Comparison of ENCODE assay signal across 1 cellular context in the genomic region with DNA sequence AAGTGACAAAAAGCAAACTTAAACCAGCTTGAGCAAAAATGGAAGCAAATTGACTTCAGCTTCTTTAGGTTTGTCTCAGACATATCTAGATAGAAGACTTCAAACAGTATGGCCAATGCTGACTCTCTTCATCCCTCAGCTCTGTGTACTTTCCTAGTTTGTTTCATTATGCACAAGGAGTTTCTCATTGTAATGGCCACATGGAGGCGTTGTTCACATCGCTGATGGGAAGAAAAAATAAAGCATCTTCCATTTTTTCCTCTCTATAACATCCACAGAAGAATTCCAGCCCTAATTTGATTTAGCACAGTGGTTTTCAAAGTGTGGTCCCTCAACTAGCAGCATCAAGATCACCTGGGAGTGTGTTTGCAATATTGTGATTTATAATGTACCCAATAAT.
TF ChIP-seq lines count a peak whose summit lies in the region.

No MANE protein-coding gene starts in this region.

TF ChIP-seq in H1, 55 proteins besides CTCF, POLR2A, EP300 and RAD21 (continued from another document):
- no peak for TF ChIP-seq HDAC6 (IDR thresholded peaks at IDR 0.05; ENCODE audit: low read depth, low read length)
- TF ChIP-seq, protein P1, sequence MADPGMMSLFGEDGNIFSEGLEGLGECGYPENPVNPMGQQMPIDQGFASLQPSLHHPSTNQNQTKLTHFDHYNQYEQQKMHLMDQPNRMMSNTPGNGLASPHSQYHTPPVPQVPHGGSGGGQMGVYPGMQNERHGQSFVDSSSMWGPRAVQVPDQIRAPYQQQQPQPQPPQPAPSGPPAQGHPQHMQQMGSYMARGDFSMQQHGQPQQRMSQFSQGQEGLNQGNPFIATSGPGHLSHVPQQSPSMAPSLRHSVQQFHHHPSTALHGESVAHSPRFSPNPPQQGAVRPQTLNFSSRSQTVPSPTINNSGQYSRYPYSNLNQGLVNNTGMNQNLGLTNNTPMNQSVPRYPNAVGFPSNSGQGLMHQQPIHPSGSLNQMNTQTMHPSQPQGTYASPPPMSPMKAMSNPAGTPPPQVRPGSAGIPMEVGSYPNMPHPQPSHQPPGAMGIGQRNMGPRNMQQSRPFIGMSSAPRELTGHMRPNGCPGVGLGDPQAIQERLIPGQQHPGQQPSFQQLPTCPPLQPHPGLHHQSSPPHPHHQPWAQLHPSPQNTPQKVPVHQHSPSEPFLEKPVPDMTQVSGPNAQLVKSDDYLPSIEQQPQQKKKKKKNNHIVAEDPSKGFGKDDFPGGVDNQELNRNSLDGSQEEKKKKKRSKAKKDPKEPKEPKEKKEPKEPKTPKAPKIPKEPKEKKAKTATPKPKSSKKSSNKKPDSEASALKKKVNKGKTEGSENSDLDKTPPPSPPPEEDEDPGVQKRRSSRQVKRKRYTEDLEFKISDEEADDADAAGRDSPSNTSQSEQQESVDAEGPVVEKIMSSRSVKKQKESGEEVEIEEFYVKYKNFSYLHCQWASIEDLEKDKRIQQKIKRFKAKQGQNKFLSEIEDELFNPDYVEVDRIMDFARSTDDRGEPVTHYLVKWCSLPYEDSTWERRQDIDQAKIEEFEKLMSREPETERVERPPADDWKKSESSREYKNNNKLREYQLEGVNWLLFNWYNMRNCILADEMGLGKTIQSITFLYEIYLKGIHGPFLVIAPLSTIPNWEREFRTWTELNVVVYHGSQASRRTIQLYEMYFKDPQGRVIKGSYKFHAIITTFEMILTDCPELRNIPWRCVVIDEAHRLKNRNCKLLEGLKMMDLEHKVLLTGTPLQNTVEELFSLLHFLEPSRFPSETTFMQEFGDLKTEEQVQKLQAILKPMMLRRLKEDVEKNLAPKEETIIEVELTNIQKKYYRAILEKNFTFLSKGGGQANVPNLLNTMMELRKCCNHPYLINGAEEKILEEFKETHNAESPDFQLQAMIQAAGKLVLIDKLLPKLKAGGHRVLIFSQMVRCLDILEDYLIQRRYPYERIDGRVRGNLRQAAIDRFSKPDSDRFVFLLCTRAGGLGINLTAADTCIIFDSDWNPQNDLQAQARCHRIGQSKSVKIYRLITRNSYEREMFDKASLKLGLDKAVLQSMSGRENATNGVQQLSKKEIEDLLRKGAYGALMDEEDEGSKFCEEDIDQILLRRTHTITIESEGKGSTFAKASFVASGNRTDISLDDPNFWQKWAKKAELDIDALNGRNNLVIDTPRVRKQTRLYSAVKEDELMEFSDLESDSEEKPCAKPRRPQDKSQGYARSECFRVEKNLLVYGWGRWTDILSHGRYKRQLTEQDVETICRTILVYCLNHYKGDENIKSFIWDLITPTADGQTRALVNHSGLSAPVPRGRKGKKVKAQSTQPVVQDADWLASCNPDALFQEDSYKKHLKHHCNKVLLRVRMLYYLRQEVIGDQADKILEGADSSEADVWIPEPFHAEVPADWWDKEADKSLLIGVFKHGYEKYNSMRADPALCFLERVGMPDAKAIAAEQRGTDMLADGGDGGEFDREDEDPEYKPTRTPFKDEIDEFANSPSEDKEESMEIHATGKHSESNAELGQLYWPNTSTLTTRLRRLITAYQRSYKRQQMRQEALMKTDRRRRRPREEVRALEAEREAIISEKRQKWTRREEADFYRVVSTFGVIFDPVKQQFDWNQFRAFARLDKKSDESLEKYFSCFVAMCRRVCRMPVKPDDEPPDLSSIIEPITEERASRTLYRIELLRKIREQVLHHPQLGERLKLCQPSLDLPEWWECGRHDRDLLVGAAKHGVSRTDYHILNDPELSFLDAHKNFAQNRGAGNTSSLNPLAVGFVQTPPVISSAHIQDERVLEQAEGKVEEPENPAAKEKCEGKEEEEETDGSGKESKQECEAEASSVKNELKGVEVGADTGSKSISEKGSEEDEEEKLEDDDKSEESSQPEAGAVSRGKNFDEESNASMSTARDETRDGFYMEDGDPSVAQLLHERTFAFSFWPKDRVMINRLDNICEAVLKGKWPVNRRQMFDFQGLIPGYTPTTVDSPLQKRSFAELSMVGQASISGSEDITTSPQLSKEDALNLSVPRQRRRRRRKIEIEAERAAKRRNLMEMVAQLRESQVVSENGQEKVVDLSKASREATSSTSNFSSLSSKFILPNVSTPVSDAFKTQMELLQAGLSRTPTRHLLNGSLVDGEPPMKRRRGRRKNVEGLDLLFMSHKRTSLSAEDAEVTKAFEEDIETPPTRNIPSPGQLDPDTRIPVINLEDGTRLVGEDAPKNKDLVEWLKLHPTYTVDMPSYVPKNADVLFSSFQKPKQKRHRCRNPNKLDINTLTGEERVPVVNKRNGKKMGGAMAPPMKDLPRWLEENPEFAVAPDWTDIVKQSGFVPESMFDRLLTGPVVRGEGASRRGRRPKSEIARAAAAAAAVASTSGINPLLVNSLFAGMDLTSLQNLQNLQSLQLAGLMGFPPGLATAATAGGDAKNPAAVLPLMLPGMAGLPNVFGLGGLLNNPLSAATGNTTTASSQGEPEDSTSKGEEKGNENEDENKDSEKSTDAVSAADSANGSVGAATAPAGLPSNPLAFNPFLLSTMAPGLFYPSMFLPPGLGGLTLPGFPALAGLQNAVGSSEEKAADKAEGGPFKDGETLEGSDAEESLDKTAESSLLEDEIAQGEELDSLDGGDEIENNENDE (IDR thresholded peaks at IDR 0.05; ENCODE audit: insufficient replicate concordance, low read length): no peak
- no peak for TF ChIP-seq CBX5 (IDR thresholded peaks at IDR 0.05; ENCODE audit: low read depth, low read length)
- TF ChIP-seq RBBP5 (IDR thresholded peaks at IDR 0.05; ENCODE audit: borderline replicate concordance, low read depth, low read length): no peak
- TF ChIP-seq TAF7 (optimal IDR thresholded peaks at IDR 0.05; ENCODE audit: borderline replicate concordance, low read depth, low read length): no peak
- no peak for TF ChIP-seq SIN3A (conservative IDR thresholded peaks at IDR 0.05 in 1 of 2, IDR thresholded peaks at IDR 0.05 in 1 of 2; ENCODE audit: low read depth in 1 of 2, low read length in 2 of 2)
- no peak for TF ChIP-seq CREB1 (IDR thresholded peaks at IDR 0.05)
